In genomic region chr19:900302-901111, GRCh38 we compare ENCODE assay signal across 1 cellular context.
TF ChIP-seq lines count a peak whose summit lies in the region.

No MANE protein-coding gene starts in this region.

TF ChIP-seq in K562, 482 proteins besides CTCF, POLR2A, EP300 and RAD21 (continued from another document and continues in another):
- TF ChIP-seq RNF219 (CRISPR knock-in tag; IDR thresholded peaks at IDR 0.05) (no peak), ZFP36 (IDR thresholded peaks at IDR 0.05; ENCODE audit: low read depth, low read length, partially characterized antibody) (no peak), ZNF644 (tag; IDR thresholded peaks at IDR 0.05; ENCODE audit: low read depth) (no peak), ZBTB12 (CRISPR knock-in tag; IDR thresholded peaks at IDR 0.05) (no peak), ATF6 (CRISPR knock-in tag; IDR thresholded peaks at IDR 0.05) (no peak), CHD2 (IDR thresholded peaks at IDR 0.05; ENCODE audit: low read depth, low read length) (0 out of 2 replicates have a peak, but pooled peaks have one; percentile 19), LEF1 (IDR thresholded peaks at IDR 0.05) (0 out of 2 replicates have a peak, but pooled peaks have one; percentile 31), ZNF444 (CRISPR knock-in tag; IDR thresholded peaks at IDR 0.05) (no peak), HNRNPUL1 (IDR thresholded peaks at IDR 0.05; ENCODE audit: low read length) (no peak), ZNF175 (CRISPR knock-in tag; IDR thresholded peaks at IDR 0.05; ENCODE audit: low read depth) (no peak), FOXK2 (conservative IDR thresholded peaks at IDR 0.05 in 1 of 2, IDR thresholded peaks at IDR 0.05 in 1 of 2; ENCODE audit: low read depth in 2 of 2) (no peak), XRCC3 (IDR thresholded peaks at IDR 0.05) (no peak), NFE2 (IDR thresholded peaks at IDR 0.05; ENCODE audit: low read depth) (no peak), JUND (IDR thresholded peaks at IDR 0.05; ENCODE audit: borderline replicate concordance, low read depth, low read length) (no peak), JUND (tag; IDR thresholded peaks at IDR 0.05; ENCODE audit: borderline replicate concordance, low read depth, low read length) (no peak), ZC3H4 (CRISPR knock-in tag; IDR thresholded peaks at IDR 0.05; ENCODE audit: borderline replicate concordance) (no peak), KAT8 (IDR thresholded peaks at IDR 0.05; ENCODE audit: low read depth) (no peak), XRCC5 (IDR thresholded peaks at IDR 0.05; ENCODE audit: low read depth, low read length) (no peak), ILF3 (IDR thresholded peaks at IDR 0.05; ENCODE audit: borderline replicate concordance) (no peak), ZNF146 (CRISPR knock-in tag; IDR thresholded peaks at IDR 0.05; ENCODE audit: unreplicated experiment) (no peak), ZC3H11A (IDR thresholded peaks at IDR 0.05; ENCODE audit: low read depth, low read length) (no peak), FOSL1 (tag; conservative IDR thresholded peaks at IDR 0.05) (no peak), DDX20 (tag; IDR thresholded peaks at IDR 0.05; ENCODE audit: low read depth) (no peak), ZNF212 (CRISPR knock-in tag; IDR thresholded peaks at IDR 0.05) (no peak), SMC3 (conservative IDR thresholded peaks at IDR 0.05; ENCODE audit: insufficient read depth, low read depth, low read length) (no peak), MTA3 (IDR thresholded peaks at IDR 0.05; ENCODE audit: borderline replicate concordance) (no peak), XRCC4 (IDR thresholded peaks at IDR 0.05; ENCODE audit: extremely low read depth, insufficient read depth, insufficient read length) (no peak), SETDB1 (IDR thresholded peaks at IDR 0.05; ENCODE audit: low read length) (no peak), ZNF121 (CRISPR knock-in tag; conservative IDR thresholded peaks at IDR 0.05) (no peak), MXI1 (IDR thresholded peaks at IDR 0.05; ENCODE audit: low read depth, low read length) (0 out of 2 replicates have a peak, but pooled peaks have one; percentile 51), ZNF589 (CRISPR knock-in tag; IDR thresholded peaks at IDR 0.05; ENCODE audit: low read depth) (no peak), NCOA4 (IDR thresholded peaks at IDR 0.05; ENCODE audit: partially characterized antibody) (no peak), ATF4 (CRISPR knock-in tag; IDR thresholded peaks at IDR 0.05) (no peak), NFE2L1 (tag; IDR thresholded peaks at IDR 0.05; ENCODE audit: borderline replicate concordance, low read depth) (no peak), SMAD2 (IDR thresholded peaks at IDR 0.05; ENCODE audit: low read depth, low read length) (no peak), NCOA6 (IDR thresholded peaks at IDR 0.05) (no peak), NFXL1 (CRISPR knock-in tag; IDR thresholded peaks at IDR 0.05) (no peak)
- TF ChIP-seq, protein P1, sequence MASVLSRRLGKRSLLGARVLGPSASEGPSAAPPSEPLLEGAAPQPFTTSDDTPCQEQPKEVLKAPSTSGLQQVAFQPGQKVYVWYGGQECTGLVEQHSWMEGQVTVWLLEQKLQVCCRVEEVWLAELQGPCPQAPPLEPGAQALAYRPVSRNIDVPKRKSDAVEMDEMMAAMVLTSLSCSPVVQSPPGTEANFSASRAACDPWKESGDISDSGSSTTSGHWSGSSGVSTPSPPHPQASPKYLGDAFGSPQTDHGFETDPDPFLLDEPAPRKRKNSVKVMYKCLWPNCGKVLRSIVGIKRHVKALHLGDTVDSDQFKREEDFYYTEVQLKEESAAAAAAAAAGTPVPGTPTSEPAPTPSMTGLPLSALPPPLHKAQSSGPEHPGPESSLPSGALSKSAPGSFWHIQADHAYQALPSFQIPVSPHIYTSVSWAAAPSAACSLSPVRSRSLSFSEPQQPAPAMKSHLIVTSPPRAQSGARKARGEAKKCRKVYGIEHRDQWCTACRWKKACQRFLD (CRISPR knock-in tag; IDR thresholded peaks at IDR 0.05): no peak
- TF ChIP-seq, protein P2, sequence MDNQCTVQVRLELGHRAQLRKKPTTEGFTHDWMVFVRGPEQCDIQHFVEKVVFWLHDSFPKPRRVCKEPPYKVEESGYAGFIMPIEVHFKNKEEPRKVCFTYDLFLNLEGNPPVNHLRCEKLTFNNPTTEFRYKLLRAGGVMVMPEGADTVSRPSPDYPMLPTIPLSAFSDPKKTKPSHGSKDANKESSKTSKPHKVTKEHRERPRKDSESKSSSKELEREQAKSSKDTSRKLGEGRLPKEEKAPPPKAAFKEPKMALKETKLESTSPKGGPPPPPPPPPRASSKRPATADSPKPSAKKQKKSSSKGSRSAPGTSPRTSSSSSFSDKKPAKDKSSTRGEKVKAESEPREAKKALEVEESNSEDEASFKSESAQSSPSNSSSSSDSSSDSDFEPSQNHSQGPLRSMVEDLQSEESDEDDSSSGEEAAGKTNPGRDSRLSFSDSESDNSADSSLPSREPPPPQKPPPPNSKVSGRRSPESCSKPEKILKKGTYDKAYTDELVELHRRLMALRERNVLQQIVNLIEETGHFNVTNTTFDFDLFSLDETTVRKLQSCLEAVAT (IDR thresholded peaks at IDR 0.05): no peak
- TF ChIP-seq, protein P3, sequence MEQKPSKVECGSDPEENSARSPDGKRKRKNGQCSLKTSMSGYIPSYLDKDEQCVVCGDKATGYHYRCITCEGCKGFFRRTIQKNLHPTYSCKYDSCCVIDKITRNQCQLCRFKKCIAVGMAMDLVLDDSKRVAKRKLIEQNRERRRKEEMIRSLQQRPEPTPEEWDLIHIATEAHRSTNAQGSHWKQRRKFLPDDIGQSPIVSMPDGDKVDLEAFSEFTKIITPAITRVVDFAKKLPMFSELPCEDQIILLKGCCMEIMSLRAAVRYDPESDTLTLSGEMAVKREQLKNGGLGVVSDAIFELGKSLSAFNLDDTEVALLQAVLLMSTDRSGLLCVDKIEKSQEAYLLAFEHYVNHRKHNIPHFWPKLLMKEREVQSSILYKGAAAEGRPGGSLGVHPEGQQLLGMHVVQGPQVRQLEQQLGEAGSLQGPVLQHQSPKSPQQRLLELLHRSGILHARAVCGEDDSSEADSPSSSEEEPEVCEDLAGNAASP (IDR thresholded peaks at IDR 0.05): no peak
- TF ChIP-seq, protein P4, sequence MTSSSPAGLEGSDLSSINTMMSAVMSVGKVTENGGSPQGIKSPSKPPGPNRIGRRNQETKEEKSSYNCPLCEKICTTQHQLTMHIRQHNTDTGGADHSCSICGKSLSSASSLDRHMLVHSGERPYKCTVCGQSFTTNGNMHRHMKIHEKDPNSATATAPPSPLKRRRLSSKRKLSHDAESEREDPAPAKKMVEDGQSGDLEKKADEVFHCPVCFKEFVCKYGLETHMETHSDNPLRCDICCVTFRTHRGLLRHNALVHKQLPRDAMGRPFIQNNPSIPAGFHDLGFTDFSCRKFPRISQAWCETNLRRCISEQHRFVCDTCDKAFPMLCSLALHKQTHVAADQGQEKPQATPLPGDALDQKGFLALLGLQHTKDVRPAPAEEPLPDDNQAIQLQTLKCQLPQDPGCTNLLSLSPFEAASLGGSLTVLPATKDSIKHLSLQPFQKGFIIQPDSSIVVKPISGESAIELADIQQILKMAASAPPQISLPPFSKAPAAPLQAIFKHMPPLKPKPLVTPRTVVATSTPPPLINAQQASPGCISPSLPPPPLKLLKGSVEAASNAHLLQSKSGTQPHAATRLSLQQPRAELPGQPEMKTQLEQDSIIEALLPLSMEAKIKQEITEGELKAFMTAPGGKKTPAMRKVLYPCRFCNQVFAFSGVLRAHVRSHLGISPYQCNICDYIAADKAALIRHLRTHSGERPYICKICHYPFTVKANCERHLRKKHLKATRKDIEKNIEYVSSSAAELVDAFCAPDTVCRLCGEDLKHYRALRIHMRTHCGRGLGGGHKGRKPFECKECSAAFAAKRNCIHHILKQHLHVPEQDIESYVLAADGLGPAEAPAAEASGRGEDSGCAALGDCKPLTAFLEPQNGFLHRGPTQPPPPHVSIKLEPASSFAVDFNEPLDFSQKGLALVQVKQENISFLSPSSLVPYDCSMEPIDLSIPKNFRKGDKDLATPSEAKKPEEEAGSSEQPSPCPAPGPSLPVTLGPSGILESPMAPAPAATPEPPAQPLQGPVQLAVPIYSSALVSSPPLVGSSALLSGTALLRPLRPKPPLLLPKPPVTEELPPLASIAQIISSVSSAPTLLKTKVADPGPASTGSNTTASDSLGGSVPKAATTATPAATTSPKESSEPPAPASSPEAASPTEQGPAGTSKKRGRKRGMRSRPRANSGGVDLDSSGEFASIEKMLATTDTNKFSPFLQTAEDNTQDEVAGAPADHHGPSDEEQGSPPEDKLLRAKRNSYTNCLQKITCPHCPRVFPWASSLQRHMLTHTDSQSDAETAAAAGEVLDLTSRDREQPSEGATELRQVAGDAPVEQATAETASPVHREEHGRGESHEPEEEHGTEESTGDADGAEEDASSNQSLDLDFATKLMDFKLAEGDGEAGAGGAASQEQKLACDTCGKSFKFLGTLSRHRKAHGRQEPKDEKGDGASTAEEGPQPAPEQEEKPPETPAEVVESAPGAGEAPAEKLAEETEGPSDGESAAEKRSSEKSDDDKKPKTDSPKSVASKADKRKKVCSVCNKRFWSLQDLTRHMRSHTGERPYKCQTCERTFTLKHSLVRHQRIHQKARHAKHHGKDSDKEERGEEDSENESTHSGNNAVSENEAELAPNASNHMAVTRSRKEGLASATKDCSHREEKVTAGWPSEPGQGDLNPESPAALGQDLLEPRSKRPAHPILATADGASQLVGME (CRISPR knock-in tag; IDR thresholded peaks at IDR 0.05): no peak
- TF ChIP-seq, protein P5, sequence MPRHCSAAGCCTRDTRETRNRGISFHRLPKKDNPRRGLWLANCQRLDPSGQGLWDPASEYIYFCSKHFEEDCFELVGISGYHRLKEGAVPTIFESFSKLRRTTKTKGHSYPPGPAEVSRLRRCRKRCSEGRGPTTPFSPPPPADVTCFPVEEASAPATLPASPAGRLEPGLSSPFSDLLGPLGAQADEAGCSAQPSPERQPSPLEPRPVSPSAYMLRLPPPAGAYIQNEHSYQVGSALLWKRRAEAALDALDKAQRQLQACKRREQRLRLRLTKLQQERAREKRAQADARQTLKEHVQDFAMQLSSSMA (CRISPR knock-in tag; IDR thresholded peaks at IDR 0.05): no peak
- TF ChIP-seq, protein P6, sequence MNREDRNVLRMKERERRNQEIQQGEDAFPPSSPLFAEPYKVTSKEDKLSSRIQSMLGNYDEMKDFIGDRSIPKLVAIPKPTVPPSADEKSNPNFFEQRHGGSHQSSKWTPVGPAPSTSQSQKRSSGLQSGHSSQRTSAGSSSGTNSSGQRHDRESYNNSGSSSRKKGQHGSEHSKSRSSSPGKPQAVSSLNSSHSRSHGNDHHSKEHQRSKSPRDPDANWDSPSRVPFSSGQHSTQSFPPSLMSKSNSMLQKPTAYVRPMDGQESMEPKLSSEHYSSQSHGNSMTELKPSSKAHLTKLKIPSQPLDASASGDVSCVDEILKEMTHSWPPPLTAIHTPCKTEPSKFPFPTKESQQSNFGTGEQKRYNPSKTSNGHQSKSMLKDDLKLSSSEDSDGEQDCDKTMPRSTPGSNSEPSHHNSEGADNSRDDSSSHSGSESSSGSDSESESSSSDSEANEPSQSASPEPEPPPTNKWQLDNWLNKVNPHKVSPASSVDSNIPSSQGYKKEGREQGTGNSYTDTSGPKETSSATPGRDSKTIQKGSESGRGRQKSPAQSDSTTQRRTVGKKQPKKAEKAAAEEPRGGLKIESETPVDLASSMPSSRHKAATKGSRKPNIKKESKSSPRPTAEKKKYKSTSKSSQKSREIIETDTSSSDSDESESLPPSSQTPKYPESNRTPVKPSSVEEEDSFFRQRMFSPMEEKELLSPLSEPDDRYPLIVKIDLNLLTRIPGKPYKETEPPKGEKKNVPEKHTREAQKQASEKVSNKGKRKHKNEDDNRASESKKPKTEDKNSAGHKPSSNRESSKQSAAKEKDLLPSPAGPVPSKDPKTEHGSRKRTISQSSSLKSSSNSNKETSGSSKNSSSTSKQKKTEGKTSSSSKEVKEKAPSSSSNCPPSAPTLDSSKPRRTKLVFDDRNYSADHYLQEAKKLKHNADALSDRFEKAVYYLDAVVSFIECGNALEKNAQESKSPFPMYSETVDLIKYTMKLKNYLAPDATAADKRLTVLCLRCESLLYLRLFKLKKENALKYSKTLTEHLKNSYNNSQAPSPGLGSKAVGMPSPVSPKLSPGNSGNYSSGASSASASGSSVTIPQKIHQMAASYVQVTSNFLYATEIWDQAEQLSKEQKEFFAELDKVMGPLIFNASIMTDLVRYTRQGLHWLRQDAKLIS (CRISPR knock-in tag; IDR thresholded peaks at IDR 0.05): no peak
